In the genomic region with DNA sequence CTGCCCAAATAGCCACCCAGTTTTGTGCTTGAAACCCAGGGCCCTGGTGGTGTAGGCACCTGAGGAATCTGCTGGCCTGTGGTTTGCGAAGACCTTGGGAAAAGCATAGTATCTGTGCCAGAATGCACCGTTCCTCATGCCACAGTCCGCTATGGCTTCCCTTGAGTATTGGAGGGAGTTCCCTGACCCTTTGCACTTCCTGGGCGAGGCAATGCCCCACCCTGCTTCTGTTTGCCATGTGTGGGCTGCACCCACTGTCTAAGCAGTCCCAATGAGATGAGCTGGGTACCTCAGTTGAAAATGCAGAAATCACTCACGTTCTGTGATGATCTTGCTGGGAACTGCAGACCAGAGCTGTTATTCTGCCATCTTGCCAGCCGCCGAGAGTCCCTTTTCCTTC, we compare ENCODE assay signal across 22 cellular contexts.
"Had no signal": no experiment of that assay in that cellular context is flagged by ENCODE, and none has a peak within 500 bp of the region (broad histone marks: within the 10 kb centered on the region; RNA-seq: fewer than 3 reads in every experiment).

No MANE protein-coding gene starts in this region.

- H3K4me3 Mint-ChIP-seq: activated CD8-positive, alpha-beta T cell treated with anti-CD3 and anti-CD28 coated beads, Interleukin-2, amount 10 ng/mL, durations not matched to agents 7 days and 5 days; activated naive CD8-positive, alpha-beta T cell; activated T-helper 1 cell treated with anti-CD3 and anti-CD28 coated beads, Interleukin-12 subunit alpha, Interleukin-12 subunit beta, Interleukin-2, Interleukin-4 antibody, amounts not matched to agents 30 ng/mL and 10 ng/mL and 1 ng/mL, durations not matched to agents 14 hours and 24 hours and 36 hours; brain; T-helper 1 cell treated with Interleukin-12 subunit alpha and Interleukin-12 subunit beta and Interleukin-4 antibody, amounts not matched to agents 30 μg/mL and 1 μg/mL, for 36 hours; WTC11 had no signal

- H3K27me3 ChIP-seq: cardiac muscle cell, SJSA1 had no signal

- DNase-seq: activated CD4-positive, alpha-beta T cell treated with anti-CD3 and anti-CD28 coated beads, Interleukin-2, amount 50 U/mL, for 4 hours; activated CD4-positive, CD25-positive, alpha-beta regulatory T cell treated with anti-CD3 and anti-CD28 coated beads, Interleukin-2, amount 50 U/mL, for 72 hours; activated CD8-positive, alpha-beta memory T cell treated with anti-CD3 and anti-CD28 coated beads, Interleukin-2, amount 50 U/mL, for 48 hours; activated effector memory CD4-positive, alpha-beta T cell treated with anti-CD3 and anti-CD28 coated beads, Interleukin-2, amount 50 U/mL, for 16 hours; activated naive CD4-positive, alpha-beta T cell treated with Interleukin-2 at 50 U/mL for 16 hours; activated T-cell treated with anti-CD3 and anti-CD28 coated beads, Interleukin-2, amount 50 U/mL, for 1 hour; KG1; NCI-H1417 treated with DMSO at 0.1 percent for 48 hours; NCI-H1694; NCI-H2107; SW 1271; T-helper 9 cell had no signal

- H3K36me3 Mint-ChIP-seq: activated naive CD8-positive, alpha-beta T cell; WTC11 had no signal

- H3K9me3 ChIP-seq: SJSA1 had no signal

- H3K9me3 Mint-ChIP-seq: activated T-helper 1 cell treated with anti-CD3 and anti-CD28 coated beads, Interleukin-12 subunit alpha, Interleukin-12 subunit beta, Interleukin-2, Interleukin-4 antibody, amounts not matched to agents 30 ng/mL and 10 ng/mL and 1 ng/mL, durations not matched to agents 14 hours and 24 hours and 36 hours had no signal

- H3K27ac Mint-ChIP-seq: activated CD8-positive, alpha-beta T cell treated with anti-CD3 and anti-CD28 coated beads, Interleukin-2, amount 10 ng/mL, durations not matched to agents 7 days and 5 days; activated naive CD8-positive, alpha-beta T cell; activated T-helper 1 cell treated with anti-CD3 and anti-CD28 coated beads, Interleukin-12 subunit alpha, Interleukin-12 subunit beta, Interleukin-2, Interleukin-4 antibody, amounts not matched to agents 30 ng/mL and 10 ng/mL and 1 ng/mL, durations not matched to agents 14 hours and 24 hours and 36 hours; T-helper 1 cell treated with Interleukin-12 subunit alpha and Interleukin-12 subunit beta and Interleukin-4 antibody, amounts not matched to agents 30 μg/mL and 1 μg/mL, for 36 hours; WTC11 had no signal

- H3K36me3 ChIP-seq: cardiac muscle cell, SJSA1 had no signal

- H3K27ac ChIP-seq: cardiac muscle cell, SJSA1 had no signal

- H3K4me1 ChIP-seq: SJSA1 had no signal

- H3K4me3 ChIP-seq: cardiac muscle cell, SJSA1 had no signal

- H3K27me3 Mint-ChIP-seq: brain had no signal

- FAIRE-seq: RCC 7860 had no signal

- ATAC-seq: activated CD8-positive, alpha-beta T cell treated with anti-CD3 and anti-CD28 coated beads, Interleukin-2, amount 10 ng/mL, durations not matched to agents 7 days and 5 days; PC-3 had no signal
